Comparison of ENCODE assay signal across 28 cellular contexts in the genomic region with DNA sequence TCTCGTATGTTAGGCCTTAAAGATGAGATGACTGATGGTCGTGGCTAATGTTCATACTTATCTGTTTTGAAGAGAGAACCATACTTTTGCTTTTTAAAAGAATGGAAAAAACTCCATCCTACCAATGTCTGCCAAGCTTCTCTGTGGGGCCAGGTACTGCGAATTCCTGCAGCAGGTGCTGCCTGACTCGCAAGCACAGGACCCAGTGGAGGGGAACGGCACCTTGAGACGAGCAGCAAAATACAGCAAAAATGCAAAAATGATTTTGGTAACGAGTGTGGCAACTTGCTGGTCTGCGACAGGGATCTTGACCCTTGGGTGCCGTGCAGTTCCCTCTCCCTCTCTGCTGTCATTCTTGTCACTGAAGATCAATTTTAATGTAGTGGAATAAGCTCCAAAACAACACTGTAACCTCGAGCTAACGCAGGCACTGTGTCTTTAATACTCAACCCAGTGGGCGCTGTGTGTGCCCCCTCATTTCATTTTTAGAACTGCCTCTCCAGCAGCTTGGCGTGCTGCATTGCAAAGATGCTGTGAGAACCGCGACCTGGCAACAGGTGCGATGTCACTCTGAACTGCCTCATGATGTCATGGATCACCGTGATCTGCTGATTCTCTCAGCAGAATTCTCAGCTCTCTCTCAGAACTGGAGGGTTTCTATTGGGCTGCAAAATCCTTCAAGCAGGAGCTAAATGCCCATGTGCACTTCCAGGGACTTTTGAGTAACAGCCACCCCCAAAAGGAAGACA.
"Had no signal": no experiment of that assay in that cellular context is flagged by ENCODE, and none has a peak within 500 bp of the region (broad histone marks: within the 10 kb centered on the region; RNA-seq: fewer than 3 reads in every experiment).

No MANE protein-coding gene starts in this region.

- H3K36me3 ChIP-seq: cardiac muscle cell had no signal

- H3K27ac ChIP-seq: cardiac muscle cell had no signal

- ATAC-seq: activated T-helper 17 cell treated with anti-CD3 and anti-CD28 coated beads, Interleukin-2, amount 50 U/mL, for 72 hours; PC-3 had no signal

- DNase-seq: activated CD4-positive, alpha-beta memory T cell treated with anti-CD3 and anti-CD28 coated beads, Interleukin-2, amount 10 ng/mL, durations not matched to agents 7 days and 5 days; activated CD4-positive, alpha-beta T cell treated with anti-CD3 and anti-CD28 coated beads, Interleukin-2, amount 10 ng/mL, durations not matched to agents 7 days and 5 days; activated CD4-positive, CD25-positive, alpha-beta regulatory T cell; activated gamma-delta T cell; activated naive CD4-positive, alpha-beta T cell treated with anti-CD3 and anti-CD28 coated beads for 36 hours; activated T-cell treated with anti-CD3 and anti-CD28 coated beads for 4 hours; activated T-cell treated with anti-CD3 and anti-CD28 coated beads, Interleukin-2, amount 50 U/mL, for 48 hours; amygdala; cerebellar nuclear complex; KBM-7; NCI-H1092; NCI-H1417; NCI-H1694; NCI-H2029; NCI-H2107; NCI-H2171 treated with DMSO at 0.1 percent for 48 hours; NCI-H345; NCI-H510A; NCI-H526 treated with DMSO at 0.1 percent for 48 hours; NCI-H82; PC-3; SHP77 treated with DMSO at 0.1 percent for 48 hours; T-helper 2 cell; T1000 had no signal

- H3K27me3 ChIP-seq: cardiac muscle cell had no signal

- H3K4me3 ChIP-seq: cardiac muscle cell had no signal

- FAIRE-seq: astrocyte, TTC549 had no signal
